Comparison of ENCODE assay signal across 22 cellular contexts in genomic region chr5:133142782-133143181, GRCh38.
DNase-seq lines count a peak whose midpoint lies in the region; ATAC-seq, FAIRE-seq and TF ChIP-seq lines count a peak whose summit lies in the region.
"Had no signal": no experiment of that assay in that cellular context is flagged by ENCODE, and none has a peak within 500 bp of the region (broad histone marks: within the 10 kb centered on the region; RNA-seq: fewer than 3 reads in every experiment).

No MANE protein-coding gene starts in this region.

- H3K27me3 Mint-ChIP-seq in osteocyte (ENCODE audit: unreplicated experiment), result peaks cover 21% of the 10 kb centered on the region
- H3K27me3 Mint-ChIP-seq: CD4-positive, alpha-beta T cell had no signal

- H3K9me3 ChIP-seq in HepG2 (ENCODE audit: low read length) (no peaks in the 10 kb centered on the region), right lobe of liver (no peaks in the 10 kb centered on the region), vagina (no peaks in the 10 kb centered on the region)
- H3K9me3 ChIP-seq: A549, Caco-2 had no signal

- FAIRE-seq in HepG2 (lab: Jason Lieb, UNC), result no peak
- FAIRE-seq: A549, D721Med, HTR-8/SVneo had no signal

- TF ChIP-seq CTCF in HepG2 (CRISPR knock-in tag; IDR thresholded peaks at IDR 0.05) (no peak), right lobe of liver (IDR thresholded peaks at IDR 0.05) (no peak), osteocyte (IDR thresholded peaks at IDR 0.05) (no peak), RWPE1 (conservative IDR thresholded peaks at IDR 0.05; ENCODE audit: low read depth) (no peak), vagina (IDR thresholded peaks at IDR 0.05) (no peak)

- H3K27ac ChIP-seq in HepG2 (ENCODE audit: extremely low read length, insufficient read depth, low read length) (no peak overlapping the region), right lobe of liver (no peak overlapping the region), RWPE1 (no peak overlapping the region), vagina (no peak overlapping the region)
- H3K27ac ChIP-seq: 22Rv1, A549, C4-2B had no signal

- H3K36me3 ChIP-seq in HepG2 (replicated peaks in 1 of 2; ENCODE audit: control insufficient read depth in 1 of 2, insufficient read depth in 2 of 2, low read length in 2 of 2) (no peaks in the 10 kb centered on the region), right lobe of liver (no peaks in the 10 kb centered on the region), vagina (no peaks in the 10 kb centered on the region)

- no peaks in the 10 kb centered on the region for H3K36me3 Mint-ChIP-seq in osteocyte (ENCODE audit: unreplicated experiment)
- H3K36me3 Mint-ChIP-seq: IgD-negative memory B cell had no signal

- no peak for TF ChIP-seq POLR2A in HepG2 (IDR thresholded peaks at IDR 0.05; ENCODE audit: insufficient read depth in 1 of 2, low read depth in 2 of 2, low read length in 2 of 2)
- no peak for TF ChIP-seq POLR2A in right lobe of liver (IDR thresholded peaks at IDR 0.05)
- no peak for TF ChIP-seq POLR2A in vagina (IDR thresholded peaks at IDR 0.05)

- H3K4me1 Mint-ChIP-seq in osteocyte (ENCODE audit: unreplicated experiment), result no peaks in the 10 kb centered on the region
- H3K4me1 Mint-ChIP-seq: IgD-negative memory B cell had no signal

- H3K4me3 ChIP-seq in HepG2 (replicated peaks in 1 of 3; ENCODE audit: insufficient read depth in 1 of 3, low read depth in 2 of 3, low read length in 3 of 3), result no peak overlapping the region
- H3K4me3 ChIP-seq in right lobe of liver, result no peak overlapping the region
- H3K4me3 ChIP-seq in vagina, result no peak overlapping the region
- H3K4me3 ChIP-seq: A549 had no signal

- H3K4me3 Mint-ChIP-seq in osteocyte (ENCODE audit: unreplicated experiment), result no peak overlapping the region
- H3K4me3 Mint-ChIP-seq: CD4-positive, alpha-beta T cell; HFFc6; IgD-negative memory B cell had no signal

- CTCF ChIA-PET in HepG2 (lab: Yijun Ruan, JAX; ENCODE audit: low intra/inter-chr PET ratio, low total read pairs) (no interaction called here), RWPE1 (lab: Yijun Ruan, JAX) (interaction anchor here (0.6 to 0.8 kb wide), 2 partner anchors 8 to 12 kb away, joined by 3 read pairs; no protein-coding TSS in a partner anchor)

- H3K27me3 ChIP-seq in HepG2 (ENCODE audit: control insufficient read depth in 1 of 2, insufficient read depth in 2 of 2, low read length in 2 of 2) (peaks cover 4 to 18% of the 10 kb centered on the region in 2 experiments; a peak in 3 of 5 replicates), right lobe of liver (no peaks in the 10 kb centered on the region), vagina (no peaks in the 10 kb centered on the region)

- no peaks in the 10 kb centered on the region for H3K79me2 ChIP-seq in HepG2 (ENCODE audit: insufficient read depth, low read length)

- no peak overlapping the region for H3K27ac Mint-ChIP-seq in osteocyte (ENCODE audit: unreplicated experiment)
- H3K27ac Mint-ChIP-seq: CD4-positive, alpha-beta T cell; HFFc6; IgD-negative memory B cell had no signal

- no peaks in the 10 kb centered on the region for H4K20me1 ChIP-seq in HepG2 (ENCODE audit: insufficient read depth, low read length)

- no TSS peak for BruUV-seq in HepG2 (replicated peaks; lab: Mats Ljungman, UMichigan)

- no peaks in the 10 kb centered on the region for H3K9me3 Mint-ChIP-seq in osteocyte (ENCODE audit: unreplicated experiment)
- H3K9me3 Mint-ChIP-seq: CD4-positive, alpha-beta T cell; HFFc6 had no signal

- no peak overlapping the region for H3K9ac ChIP-seq in HepG2 (ENCODE audit: insufficient read depth, low read depth, low read length)

- TF ChIP-seq RAD21 in HepG2 (CRISPR knock-in tag; IDR thresholded peaks at IDR 0.05), result no peak

- no peak overlapping the region for H3K4me2 ChIP-seq in HepG2 (ENCODE audit: low read depth, low read length)
- H3K4me2 ChIP-seq: A549 had no signal

- no peak overlapping the region for H2AFZ ChIP-seq in HepG2 (ENCODE audit: low read length)

- TF ChIP-seq EP300 in HepG2 (IDR thresholded peaks at IDR 0.05; ENCODE audit: low read depth in 2 of 2, low read length in 2 of 2) (no peak), HepG2 (CRISPR knock-in tag; IDR thresholded peaks at IDR 0.05; ENCODE audit: borderline replicate concordance) (no peak)

- 0% methylated on average over 3 of the region's 6 CpGs for WGBS in HepG2 (ENCODE audit: low lambda C conversion rate)
- WGBS in right lobe of liver (ENCODE audit: insufficient coverage, low coverage, low lambda C conversion rate, missing lambda C conversion rate), result 76% methylated on average over 6 of the region's 6 CpGs

- ATAC-seq in HepG2, result no peak
- no peak for ATAC-seq in right lobe of liver
- ATAC-seq: A549, HCT116 had no signal

- in situ Hi-C loops in HepG2 (cut with HindIII; ENCODE audit: extremely low pct_ligation_motif_present, low pct_unique_long_range_greater_than_20kb), result no loop called here

- DNase-seq in DMS53 (lab: John Stamatoyannopoulos, UW) (peak; percentile 38), DMS53 treated with DMSO at 0.1 percent for 48 hours (lab: John Stamatoyannopoulos, UW; ENCODE audit: unreplicated experiment) (no peak), HepG2 (ENCODE audit: low spot score) (no peak), right lobe of liver (no peak), osteocyte (ENCODE audit: extremely low spot score, unreplicated experiment) (peak; percentile 17), RWPE1 (ENCODE audit: low spot score) (no peak), vagina (ENCODE audit: extremely low spot score in 2 of 2) (no peak)
- DNase-seq: AML-193; Caco-2; CD4-positive, alpha-beta T cell; DMS79 treated with DMSO at 0.1 percent for 48 hours; GF-D8; GOT3; H7; HFFc6 had no signal

- intact Hi-C loops in HepG2 (cut with micrococcal nuclease; ENCODE audit: unreplicated experiment), result no loop called here
- intact Hi-C loops in right lobe of liver (cut with DNase I), result no loop called here
- intact Hi-C loops in vagina (cut with DNase I), result no loop called here

- H3K4me1 ChIP-seq in HepG2 (ENCODE audit: insufficient read depth, low read length), result peaks cover 2% of the 10 kb centered on the region; the same call in 1 of the 2 replicates
- H3K4me1 ChIP-seq in right lobe of liver, result no peaks in the 10 kb centered on the region
- no peaks in the 10 kb centered on the region for H3K4me1 ChIP-seq in vagina
- H3K4me1 ChIP-seq: A549, Caco-2 had no signal

- POLR2A ChIA-PET in HepG2 (lab: Yijun Ruan, JAX) (no interaction called here), RWPE1 (lab: Yijun Ruan, JAX; ENCODE audit: low non-redundant PET) (no interaction called here)

TF ChIP-seq in HepG2, 621 proteins besides CTCF, POLR2A, EP300 and RAD21:
- no peak for TF ChIP-seq MTA1 (CRISPR knock-in tag; IDR thresholded peaks at IDR 0.05; ENCODE audit: borderline replicate concordance)
- TF ChIP-seq CREB1 (IDR thresholded peaks at IDR 0.05), result 0 out of 2 replicates have a peak, but pooled peaks have one; percentile 39
- no peak for TF ChIP-seq CREB1 (CRISPR knock-in tag; IDR thresholded peaks at IDR 0.05)
- TF ChIP-seq ZNF747 (CRISPR knock-in tag; IDR thresholded peaks at IDR 0.05; ENCODE audit: borderline replicate concordance), result no peak
- no peak for TF ChIP-seq SP4 (CRISPR knock-in tag; IDR thresholded peaks at IDR 0.05)
- no peak for TF ChIP-seq PAF1 (CRISPR knock-in tag; IDR thresholded peaks at IDR 0.05)
- no peak for TF ChIP-seq PHB2 (IDR thresholded peaks at IDR 0.05; ENCODE audit: partially characterized antibody)
- TF ChIP-seq MAFF (IDR thresholded peaks at IDR 0.05; ENCODE audit: low read depth, low read length), result no peak
- TF ChIP-seq EED (CRISPR knock-in tag; IDR thresholded peaks at IDR 0.05), result no peak
- TF ChIP-seq ATF7 (IDR thresholded peaks at IDR 0.05), result peak; percentile 20; the same call in 1 of the 2 replicates
- TF ChIP-seq ATF7 (CRISPR knock-in tag; IDR thresholded peaks at IDR 0.05), result no peak
- no peak for TF ChIP-seq TBX2 (CRISPR knock-in tag; IDR thresholded peaks at IDR 0.05; ENCODE audit: borderline replicate concordance)
TF ChIP-seq in HepG2: peak in this region for 2.

Comparison
In these comparisons a context has a peak if more than half of its experiments do, and no peak if none do; other contexts are left out.
1. DNase-seq: peak in DMS53 (single experiment) and osteocyte (single experiment); none in DMS53 treated with DMSO at 0.1 percent for 48 hours (single experiment), HepG2 (single experiment), right lobe of liver (0 of 3), RWPE1 (single experiment) and vagina (0 of 2).